In the genomic region with DNA sequence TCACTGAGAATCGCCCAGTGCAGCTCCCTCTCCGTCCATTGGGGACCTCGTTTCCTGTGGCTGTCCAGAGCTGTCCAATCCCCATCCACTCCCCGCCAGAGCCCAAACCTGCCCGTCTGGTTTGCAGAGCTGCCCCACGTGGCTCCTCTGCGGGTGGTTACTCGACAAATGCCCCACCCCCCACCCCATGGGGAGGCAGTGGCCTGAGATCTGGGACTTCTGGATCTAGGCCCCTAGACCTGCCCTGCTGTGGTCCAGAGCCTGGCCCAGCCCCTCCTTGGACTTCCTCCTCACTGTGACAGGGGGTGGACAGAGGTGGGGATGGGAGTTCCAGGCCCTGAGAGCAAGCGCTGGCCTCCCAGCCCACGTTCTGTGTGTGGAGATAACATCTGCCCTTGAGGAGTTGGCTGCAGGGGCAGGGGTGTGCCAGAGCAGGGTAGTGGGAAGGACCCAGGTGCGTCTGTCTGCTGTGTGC, we compare ENCODE assay signal across 11 cellular contexts. TPM values are rescaled to one million over a fixed set of nuclear protein-coding genes. Genes with fewer than 3 reads are reported as not detected.
DNase-seq lines count a peak whose midpoint lies in the region; ATAC-seq and TF ChIP-seq lines count a peak whose summit lies in the region.
"Had no signal": no experiment of that assay in that cellular context is flagged by ENCODE, and none has a peak within 500 bp of the region (broad histone marks: within the 10 kb centered on the region; RNA-seq: fewer than 3 reads in every experiment).

No MANE protein-coding gene starts in this region.

- no peaks in the 10 kb centered on the region for H3K27me3 Mint-ChIP-seq in stimulated activated naive CD8-positive, alpha-beta T cell treated with anti-CD3 and anti-CD28 coated beads, Interleukin-15, amount 100 ng/mL, for 72 hours
- H3K27me3 Mint-ChIP-seq: activated naive CD8-positive, alpha-beta T cell had no signal

- peaks cover 0 to 41% of the 10 kb centered on the region in 2 donors for H3K4me1 ChIP-seq in lung (ENCODE audit: control insufficient read depth in 2 of 2, insufficient read depth in 2 of 2, low read length in 2 of 2)

- 52 to 67% methylated on average over 11 of the region's 11 CpGs for WGBS in lung, 2 donors

- H3K9me3 ChIP-seq in lung (ENCODE audit: control insufficient read depth in 2 of 2, insufficient read depth in 1 of 2, low read length in 1 of 2): no peaks in the 10 kb centered on the region

- H3K4me3 Mint-ChIP-seq in stimulated activated naive CD8-positive, alpha-beta T cell treated with anti-CD3 and anti-CD28 coated beads, Interleukin-15, amount 100 ng/mL, for 72 hours: no peak overlapping the region
- H3K4me3 Mint-ChIP-seq: activated naive CD8-positive, alpha-beta T cell had no signal

- no peak for TF ChIP-seq CTCF in choroid plexus epithelial cell (conservative IDR thresholded peaks at IDR 0.05; ENCODE audit: low read depth, low read length)
- no peak for TF ChIP-seq CTCF in lung (IDR thresholded peaks at IDR 0.05; ENCODE audit: control extremely low read depth, extremely low read depth)

- H3K36me3 ChIP-seq in lung (ENCODE audit: control insufficient read depth in 2 of 2, insufficient read depth in 2 of 2, low read length in 2 of 2): no peaks in the 10 kb centered on the region

- no peak for DNase-seq in stimulated activated naive CD8-positive, alpha-beta T cell treated with anti-CD3 and anti-CD28 coated beads, Interleukin-15, Interleukin-2, amounts not matched to agents 100 U/mL and 50 U/mL, for 24 hours
- DNase-seq in stimulated activated naive CD8-positive, alpha-beta T cell treated with anti-CD3 and anti-CD28 coated beads, Interleukin-15, amount 100 ng/mL, for 72 hours: no peak
- DNase-seq in choroid plexus epithelial cell (ENCODE audit: low read depth): peak; percentile 18
- DNase-seq in lung (ENCODE audit: low spot score): peak; percentile 72
- no peak for DNase-seq in nucleus accumbens (lab: John Stamatoyannopoulos, UW)
- DNase-seq: HCEC 1CT, NCI-H1092 had no signal

- no peaks in the 10 kb centered on the region for H3K27me3 ChIP-seq in lung (ENCODE audit: control insufficient read depth, insufficient read depth)

- H3K27ac ChIP-seq in lung (ENCODE audit: low read depth in 1 of 2, low read length in 1 of 2): peak overlapping the region in 1 of 2 donors; percentile 2

- H3K9me3 Mint-ChIP-seq in stimulated activated naive CD8-positive, alpha-beta T cell treated with anti-CD3 and anti-CD28 coated beads, Interleukin-15, amount 100 ng/mL, for 72 hours: no peaks in the 10 kb centered on the region

- ATAC-seq in stimulated activated naive CD8-positive, alpha-beta T cell treated with anti-CD3 and anti-CD28 coated beads, Interleukin-15, Interleukin-2, amounts not matched to agents 100 U/mL and 50 U/mL, for 24 hours: peak; percentile 9
- ATAC-seq in stimulated activated naive CD8-positive, alpha-beta T cell treated with anti-CD3 and anti-CD28 coated beads, Interleukin-15, amount 100 ng/mL, for 72 hours: no peak
- ATAC-seq in lung (ENCODE audit: insufficient read depth, low FRiP score) (peak; percentile 5), GM21381 (IDR thresholded peaks at IDR 0.05; ENCODE audit: unreplicated experiment) (no peak), GM21367 (IDR thresholded peaks at IDR 0.05; ENCODE audit: unreplicated experiment) (no peak), GM18907 (IDR thresholded peaks at IDR 0.05; ENCODE audit: unreplicated experiment) (no peak)

- peaks cover 55% of the 10 kb centered on the region for H3K4me1 Mint-ChIP-seq in stimulated activated naive CD8-positive, alpha-beta T cell treated with anti-CD3 and anti-CD28 coated beads, Interleukin-15, amount 100 ng/mL, for 72 hours

- no peak overlapping the region for H3K27ac Mint-ChIP-seq in stimulated activated naive CD8-positive, alpha-beta T cell treated with anti-CD3 and anti-CD28 coated beads, Interleukin-15, amount 100 ng/mL, for 72 hours

- H3K4me3 ChIP-seq in choroid plexus epithelial cell (ENCODE audit: low read depth, low read length): no peak overlapping the region
- no peak overlapping the region for H3K4me3 ChIP-seq in lung

RNA-seq across cellular contexts. Expression of a gene that starts 29.1 kb away (rescaled TPM):
- 10 to 100 TPM; 23.2 to 60.8 TPM for total RNA-seq in lung
- polyA plus RNA-seq in lung: 10 to 100 TPM; 34.8 to 38.5 TPM

RNA-seq across cellular contexts. Expression of a gene that starts 42.1 kb away (rescaled TPM):
- total RNA-seq in lung: under 1 TPM; 0.09 to 0.97 TPM
- polyA plus RNA-seq in lung: under 1 TPM; 0.05 to 0.26 TPM

RNA-seq across cellular contexts. Expression of a gene that starts 49.4 kb away (rescaled TPM):
- total RNA-seq in lung: not detected
- polyA plus RNA-seq in lung: under 1 TPM in 1 of 2 donors, not detected in 1; 0.18 TPM

Comparison
In these comparisons a context has a peak if more than half of its experiments do, and no peak if none do; other contexts are left out.
1. ATAC-seq: peak in stimulated activated naive CD8-positive, alpha-beta T cell treated with anti-CD3 and anti-CD28 coated beads, Interleukin-15, Interleukin-2, amounts not matched to agents 100 U/mL and 50 U/mL, for 24 hours (single experiment) and lung (single experiment); none in stimulated activated naive CD8-positive, alpha-beta T cell treated with anti-CD3 and anti-CD28 coated beads, Interleukin-15, amount 100 ng/mL, for 72 hours (single experiment), GM21381 (single experiment), GM21367 (single experiment) and GM18907 (single experiment).
2. DNase-seq: peak in choroid plexus epithelial cell (single experiment) and lung (single experiment); none in stimulated activated naive CD8-positive, alpha-beta T cell treated with anti-CD3 and anti-CD28 coated beads, Interleukin-15, Interleukin-2, amounts not matched to agents 100 U/mL and 50 U/mL, for 24 hours (single experiment), stimulated activated naive CD8-positive, alpha-beta T cell treated with anti-CD3 and anti-CD28 coated beads, Interleukin-15, amount 100 ng/mL, for 72 hours (0 of 2) and nucleus accumbens (0 of 56).